1 cellular context compared by ENCODE assay signal in genomic region chr4:2646386-2647149, GRCh38.
TF ChIP-seq lines count a peak whose summit lies in the region.

No MANE protein-coding gene starts in this region.

TF ChIP-seq in H1, 55 proteins besides CTCF, POLR2A, EP300 and RAD21 (continued from another document):
- TF ChIP-seq CHD7 (IDR thresholded peaks at IDR 0.05; ENCODE audit: insufficient replicate concordance, low read length) (no peak), HDAC6 (IDR thresholded peaks at IDR 0.05; ENCODE audit: low read depth, low read length) (no peak), KDM1A (IDR thresholded peaks at IDR 0.05; ENCODE audit: borderline replicate concordance, low read length) (no peak), CHD2 (IDR thresholded peaks at IDR 0.05; ENCODE audit: low read length) (no peak), EGR1 (IDR thresholded peaks at IDR 0.05; ENCODE audit: borderline replicate concordance, low read depth, low read length) (no peak), RBBP5 (IDR thresholded peaks at IDR 0.05; ENCODE audit: borderline replicate concordance, low read depth, low read length) (no peak), RXRA (IDR thresholded peaks at IDR 0.05; ENCODE audit: insufficient read depth, low read depth, low read length) (no peak)
